29 cellular contexts compared by ENCODE assay signal in genomic region chr18:56647071-56647470, GRCh38. TPM values are rescaled to one million over a fixed set of nuclear protein-coding genes. Genes with fewer than 3 reads are reported as not detected.
A peak's percentile ranks its signal among the peaks of the same experiment; 100 is the strongest.
DNase-seq lines count a peak whose midpoint lies in the region; ATAC-seq, FAIRE-seq and TF ChIP-seq lines count a peak whose summit lies in the region.
"Had no signal": no experiment of that assay in that cellular context is flagged by ENCODE, and none has a peak within 500 bp of the region (broad histone marks: within the 10 kb centered on the region; RNA-seq: fewer than 3 reads in every experiment).

No MANE protein-coding gene starts in this region.

- H4K20me1 ChIP-seq in hepatocyte (ENCODE audit: insufficient read depth, poor library complexity, severe bottlenecking), result no peaks in the 10 kb centered on the region

- no peaks in the 10 kb centered on the region for H3K9me3 Mint-ChIP-seq in T-helper 1 cell treated with Interleukin-12 subunit alpha and Interleukin-12 subunit beta and Interleukin-4 antibody, amounts not matched to agents 30 μg/mL and 1 μg/mL, for 36 hours
- H3K9me3 Mint-ChIP-seq in effector memory CD8-positive, alpha-beta T cell, result peaks cover 0 to 7% of the 10 kb centered on the region in 2 donors
- H3K9me3 Mint-ChIP-seq: brain, memory B cell, neural progenitor cell had no signal

- H3K27ac ChIP-seq in VCaP (peak overlapping the region; percentile 66), A673 (ENCODE audit: low read depth, low read length, poor library complexity, severe bottlenecking) (no peak overlapping the region), hepatocyte (no peak overlapping the region)
- H3K27ac ChIP-seq: 22Rv1, adrenal gland, neural progenitor cell, parathyroid adenoma, right atrium auricular region, suprapubic skin had no signal

- no peak overlapping the region for H3K4me2 ChIP-seq in hepatocyte
- H3K4me2 ChIP-seq: neural progenitor cell had no signal

- no peak overlapping the region for H2AFZ ChIP-seq in hepatocyte
- H2AFZ ChIP-seq: neural progenitor cell, parathyroid adenoma had no signal

- no peaks in the 10 kb centered on the region for H3K9me2 ChIP-seq in hepatocyte (replicated peaks; ENCODE audit: insufficient read depth)

- H3K4me3 ChIP-seq in A673 (ENCODE audit: low read depth, low read length, poor library complexity, severe bottlenecking), result no peak overlapping the region
- H3K4me3 ChIP-seq in hepatocyte, result no peak overlapping the region
- H3K4me3 ChIP-seq: adrenal gland, MG63, neural progenitor cell, right atrium auricular region, suprapubic skin had no signal

- peaks cover 33% of the 10 kb centered on the region for H3K4me1 Mint-ChIP-seq in T-helper 1 cell treated with Interleukin-12 subunit alpha and Interleukin-12 subunit beta and Interleukin-4 antibody, amounts not matched to agents 30 μg/mL and 1 μg/mL, for 36 hours (ENCODE audit: low read depth)
- H3K4me1 Mint-ChIP-seq in effector memory CD8-positive, alpha-beta T cell (ENCODE audit: low read depth in 2 of 2), result peaks cover 15 to 28% of the 10 kb centered on the region in 2 donors

- DNase-seq in T-helper 1 cell, result no peak
- no peak for DNase-seq in D721Med (ENCODE audit: insufficient read length, low spot score)
- no peak for DNase-seq in effector memory CD8-positive, alpha-beta T cell
- DNase-seq in SW 1271 (lab: John Stamatoyannopoulos, UW), result no peak
- DNase-seq in A673 (ENCODE audit: low spot score), result no peak
- DNase-seq in hepatocyte (ENCODE audit: low spot score), result no peak
- DNase-seq: activated effector memory CD4-positive, alpha-beta T cell treated with anti-CD3 and anti-CD28 coated beads, Interleukin-2, amount 50 U/mL, for 16 hours; adrenal gland; DMS 273 treated with DMSO at 0.1 percent for 48 hours; EL; hypothalamus; KG1; MG63; NCI-H1105 treated with DMSO at 0.1 percent for 48 hours; NCI-H1930; NCI-H526; NK-92 treated with Interleukin-12 subunit alpha and Interleukin-12 subunit beta, amount 100 ng/mL, for 24 hours; Right ventricle myocardium superior had no signal

- no peaks in the 10 kb centered on the region for H3K27me3 Mint-ChIP-seq in T-helper 1 cell treated with Interleukin-12 subunit alpha and Interleukin-12 subunit beta and Interleukin-4 antibody, amounts not matched to agents 30 μg/mL and 1 μg/mL, for 36 hours (ENCODE audit: low read depth)
- H3K27me3 Mint-ChIP-seq in effector memory CD8-positive, alpha-beta T cell, result no peaks in the 10 kb centered on the region
- H3K27me3 Mint-ChIP-seq: memory B cell had no signal

- BruUV-seq in A673 (replicated peaks; lab: Mats Ljungman, UMichigan), result no TSS peak

- CTCF ChIA-PET in A673 (lab: Charles Lee), result interaction anchor here (0.6 kb wide), 1 partner anchor 910 kb away, joined by 4 read pairs; no protein-coding TSS in a partner anchor

- intact Hi-C loops in A673 (cut with micrococcal nuclease; ENCODE audit: unreplicated experiment), result no loop called here

- H3K36me3 Mint-ChIP-seq in T-helper 1 cell treated with Interleukin-12 subunit alpha and Interleukin-12 subunit beta and Interleukin-4 antibody, amounts not matched to agents 30 μg/mL and 1 μg/mL, for 36 hours (ENCODE audit: low read depth), result peaks cover 5% of the 10 kb centered on the region
- H3K36me3 Mint-ChIP-seq in effector memory CD8-positive, alpha-beta T cell (ENCODE audit: insufficient read depth), result peaks cover 9% of the 10 kb centered on the region
- H3K36me3 Mint-ChIP-seq: brain, memory B cell, neural progenitor cell had no signal

- H3K4me3 Mint-ChIP-seq in T-helper 1 cell treated with Interleukin-12 subunit alpha and Interleukin-12 subunit beta and Interleukin-4 antibody, amounts not matched to agents 30 μg/mL and 1 μg/mL, for 36 hours, result no peak overlapping the region
- H3K4me3 Mint-ChIP-seq in effector memory CD8-positive, alpha-beta T cell, result peak overlapping the region in 1 of 2 donors; percentile 36
- H3K4me3 Mint-ChIP-seq: memory B cell, neural progenitor cell had no signal

- peak; percentile 32 for ATAC-seq in effector memory CD8-positive, alpha-beta T cell (replicated peaks)
- ATAC-seq: activated CD4-positive, CD25-positive, alpha-beta regulatory T cell treated with anti-CD3 and anti-CD28 coated beads, Interleukin-2, amount 50 U/mL, for 24 hours had no signal

- POLR2A ChIA-PET in A673 (lab: Charles Lee; ENCODE audit: low non-redundant PET), result no interaction called here

- peak overlapping the region; percentile 50 for H3K27ac Mint-ChIP-seq in T-helper 1 cell treated with Interleukin-12 subunit alpha and Interleukin-12 subunit beta and Interleukin-4 antibody, amounts not matched to agents 30 μg/mL and 1 μg/mL, for 36 hours
- H3K27ac Mint-ChIP-seq in effector memory CD8-positive, alpha-beta T cell, result peak overlapping the region in 1 of 2 donors; percentile 73
- H3K27ac Mint-ChIP-seq: memory B cell had no signal

- FAIRE-seq in D721Med (lab: Jason Lieb, UNC), result peak; percentile 97
- FAIRE-seq: H54 had no signal

- no peaks in the 10 kb centered on the region for H3K4me1 ChIP-seq in A673 (ENCODE audit: insufficient read depth, low read length, poor library complexity, severe bottlenecking)
- no peaks in the 10 kb centered on the region for H3K4me1 ChIP-seq in hepatocyte (ENCODE audit: insufficient read depth)
- H3K4me1 ChIP-seq: parathyroid adenoma had no signal

- no peak for TF ChIP-seq CTCF in D721Med (IDR thresholded peaks at IDR 0.05; ENCODE audit: insufficient read depth, missing control alignments)
- TF ChIP-seq CTCF in VCaP (conservative IDR thresholded peaks at IDR 0.05), result no peak
- TF ChIP-seq CTCF in A673 (conservative IDR thresholded peaks at IDR 0.05; ENCODE audit: low read depth, low read length), result no peak
- no peak for TF ChIP-seq CTCF in hepatocyte (IDR thresholded peaks at IDR 0.05; ENCODE audit: poor library complexity)

- H3K9me3 ChIP-seq in A673 (ENCODE audit: low read depth, low read length, poor library complexity, severe bottlenecking), result no peaks in the 10 kb centered on the region
- no peaks in the 10 kb centered on the region for H3K9me3 ChIP-seq in hepatocyte (ENCODE audit: low read depth)
- H3K9me3 ChIP-seq: adrenal gland, MG63, right atrium auricular region, suprapubic skin had no signal

- H3K79me2 ChIP-seq in hepatocyte, result peaks cover 5% of the 10 kb centered on the region

- H3K36me3 ChIP-seq in A673 (ENCODE audit: insufficient read depth, low read length, poor library complexity, severe bottlenecking) (no peaks in the 10 kb centered on the region), hepatocyte (replicated peaks; ENCODE audit: insufficient read depth, low read depth) (no peaks in the 10 kb centered on the region)
- H3K36me3 ChIP-seq: adrenal gland, MG63, neural progenitor cell, right atrium auricular region, suprapubic skin had no signal

- no peaks in the 10 kb centered on the region for H3K27me3 ChIP-seq in A673 (replicated peaks; ENCODE audit: insufficient read depth, low read depth, low read length, poor library complexity)
- no peaks in the 10 kb centered on the region for H3K27me3 ChIP-seq in hepatocyte
- H3K27me3 ChIP-seq: adrenal gland, MG63, neural progenitor cell, right atrium auricular region, suprapubic skin had no signal

RNA-seq across cellular contexts. Expression of gene WDR7, which starts 4.1 kb away (rescaled TPM):
- total RNA-seq in A673 (2021), result 21.2 and 24.3 TPM in 2 replicates
- total RNA-seq in hepatocyte, result 14.0 and 19.0 TPM in 2 replicates
- polyA plus RNA-seq in hepatocyte, result 5.9 and 9.0 TPM in 2 replicates

RNA-seq across cellular contexts. Expression of gene TXNL1, which starts 8.7 kb away (rescaled TPM):
- 115 and 131 TPM in 2 replicates for total RNA-seq in A673 (2021)
- total RNA-seq in hepatocyte, result 74.7 and 77.0 TPM in 2 replicates
- polyA plus RNA-seq in hepatocyte, result 60.8 and 70.0 TPM in 2 replicates
